1 cellular context compared by ENCODE assay signal in the genomic region with DNA sequence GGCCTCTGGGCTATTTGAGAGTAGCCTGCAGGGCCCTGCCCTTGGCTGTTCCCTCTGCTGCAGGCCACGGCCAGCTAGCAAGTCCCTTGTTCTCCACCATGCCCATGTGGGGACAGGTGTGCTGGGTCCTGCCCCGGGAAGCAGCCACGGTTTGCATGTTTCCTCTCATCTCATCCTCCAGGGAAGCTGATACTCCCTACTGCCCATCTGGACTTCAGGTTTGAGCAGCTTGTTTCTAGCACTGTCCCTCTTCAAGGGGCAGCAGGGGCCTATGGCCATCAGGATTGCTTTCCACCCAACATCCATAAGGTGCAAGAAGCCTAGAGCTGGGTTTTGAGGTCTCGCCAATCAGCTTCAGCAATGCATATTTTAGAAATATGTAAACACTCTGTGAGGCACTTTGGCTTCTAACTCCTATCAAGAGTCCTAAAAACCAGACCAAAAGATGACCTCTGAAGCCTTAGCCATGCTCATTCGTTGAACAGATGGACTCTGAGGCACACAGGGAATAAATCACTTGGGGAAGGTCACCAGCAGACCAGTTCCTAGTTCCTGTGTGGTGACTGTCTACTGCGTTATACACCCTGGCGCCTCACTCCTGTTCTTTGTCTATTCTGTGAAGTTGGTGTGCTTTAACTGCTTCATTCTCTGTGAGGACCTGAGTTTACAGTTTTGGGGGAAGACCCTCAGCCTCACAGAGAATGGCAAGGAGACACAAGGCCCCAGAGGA.
TF ChIP-seq lines count a peak whose summit lies in the region.

No MANE protein-coding gene starts in this region.

TF ChIP-seq in IMR-90, 13 proteins besides CTCF, POLR2A, EP300 and RAD21 (continued from another document):
- TF ChIP-seq, protein P1, sequence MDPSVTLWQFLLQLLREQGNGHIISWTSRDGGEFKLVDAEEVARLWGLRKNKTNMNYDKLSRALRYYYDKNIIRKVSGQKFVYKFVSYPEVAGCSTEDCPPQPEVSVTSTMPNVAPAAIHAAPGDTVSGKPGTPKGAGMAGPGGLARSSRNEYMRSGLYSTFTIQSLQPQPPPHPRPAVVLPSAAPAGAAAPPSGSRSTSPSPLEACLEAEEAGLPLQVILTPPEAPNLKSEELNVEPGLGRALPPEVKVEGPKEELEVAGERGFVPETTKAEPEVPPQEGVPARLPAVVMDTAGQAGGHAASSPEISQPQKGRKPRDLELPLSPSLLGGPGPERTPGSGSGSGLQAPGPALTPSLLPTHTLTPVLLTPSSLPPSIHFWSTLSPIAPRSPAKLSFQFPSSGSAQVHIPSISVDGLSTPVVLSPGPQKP (IDR thresholded peaks at IDR 0.05; ENCODE audit: borderline replicate concordance, low read depth, low read length) = no peak
- TF ChIP-seq, protein P2, sequence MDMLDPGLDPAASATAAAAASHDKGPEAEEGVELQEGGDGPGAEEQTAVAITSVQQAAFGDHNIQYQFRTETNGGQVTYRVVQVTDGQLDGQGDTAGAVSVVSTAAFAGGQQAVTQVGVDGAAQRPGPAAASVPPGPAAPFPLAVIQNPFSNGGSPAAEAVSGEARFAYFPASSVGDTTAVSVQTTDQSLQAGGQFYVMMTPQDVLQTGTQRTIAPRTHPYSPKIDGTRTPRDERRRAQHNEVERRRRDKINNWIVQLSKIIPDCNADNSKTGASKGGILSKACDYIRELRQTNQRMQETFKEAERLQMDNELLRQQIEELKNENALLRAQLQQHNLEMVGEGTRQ (IDR thresholded peaks at IDR 0.05; ENCODE audit: low read depth, low read length) = no peak
- no peak for TF ChIP-seq RFX5 (IDR thresholded peaks at IDR 0.05; ENCODE audit: low read depth, low read length)
